8 cellular contexts compared by ENCODE assay signal in genomic region chr12:99985129-99985570, GRCh38. TPM values are rescaled to one million over a fixed set of nuclear protein-coding genes. Genes with fewer than 3 reads are reported as not detected.
A peak's percentile ranks its signal among the peaks of the same experiment; 100 is the strongest.
DNase-seq lines count a peak whose midpoint lies in the region; ATAC-seq and TF ChIP-seq lines count a peak whose summit lies in the region.

No MANE protein-coding gene starts in this region.

- peak overlapping the region; percentile 55 for H3K4me3 Mint-ChIP-seq in activated naive CD4-positive, alpha-beta T cell treated with anti-CD3 and anti-CD28 coated beads for 36 hours

- DNase-seq in activated naive CD4-positive, alpha-beta T cell treated with anti-CD3 and anti-CD28 coated beads for 36 hours: no peak
- no peak for DNase-seq in activated naive CD4-positive, alpha-beta T cell treated with anti-CD3 and anti-CD28 coated beads, Interleukin-2, amount 50 U/mL, for 72 hours (ENCODE audit: low spot score in 2 of 2)
- DNase-seq in KBM-7 (peak; percentile 43), astrocyte of the spinal cord (ENCODE audit: low read depth, low spot score) (peak; percentile 18), lower leg skin (ENCODE audit: low spot score in 2 of 2) (no peak), upper lobe of left lung (no peak), NCI-H226 (no peak), cerebellum (ENCODE audit: low spot score) (no peak)

- H3K9me3 Mint-ChIP-seq in activated naive CD4-positive, alpha-beta T cell treated with anti-CD3 and anti-CD28 coated beads for 36 hours: no peaks in the 10 kb centered on the region
- H3K9me3 Mint-ChIP-seq in activated naive CD4-positive, alpha-beta T cell treated with anti-CD3 and anti-CD28 coated beads, Interleukin-2, amount 50 U/mL, for 72 hours: no peaks in the 10 kb centered on the region

- TF ChIP-seq CTCF in astrocyte of the spinal cord (IDR thresholded peaks at IDR 0.05; ENCODE audit: low read depth, low read length): no peak
- TF ChIP-seq CTCF in lower leg skin (IDR thresholded peaks at IDR 0.05): no peak
- no peak for TF ChIP-seq CTCF in upper lobe of left lung (IDR thresholded peaks at IDR 0.05)

- no peaks in the 10 kb centered on the region for H3K27me3 ChIP-seq in upper lobe of left lung

- TF ChIP-seq EP300 in upper lobe of left lung (IDR thresholded peaks at IDR 0.05): no peak

- intact Hi-C loops in activated naive CD4-positive, alpha-beta T cell treated with anti-CD3 and anti-CD28 coated beads for 36 hours (cut with micrococcal nuclease): no loop called here
- intact Hi-C loops in lower leg skin (cut with DNase I; ENCODE audit: low total_unique reads): no loop called here

- no peaks in the 10 kb centered on the region for H3K36me3 Mint-ChIP-seq in activated naive CD4-positive, alpha-beta T cell treated with anti-CD3 and anti-CD28 coated beads for 36 hours (ENCODE audit: low read depth)
- H3K36me3 Mint-ChIP-seq in activated naive CD4-positive, alpha-beta T cell treated with anti-CD3 and anti-CD28 coated beads, Interleukin-2, amount 50 U/mL, for 72 hours: peaks cover 0 to 16% of the 10 kb centered on the region in 2 donors

- peaks cover 0 to 17% (median 7%) of the 10 kb centered on the region in 4 donors for H3K4me1 ChIP-seq in upper lobe of left lung

- ATAC-seq in activated naive CD4-positive, alpha-beta T cell treated with anti-CD3 and anti-CD28 coated beads, Interleukin-2, amount 50 U/mL, for 72 hours: no peak
- no peak for ATAC-seq in upper lobe of left lung (ENCODE audit: low FRiP score in 2 of 2)

- peaks cover 50% of the 10 kb centered on the region for H3K27me3 Mint-ChIP-seq in activated naive CD4-positive, alpha-beta T cell treated with anti-CD3 and anti-CD28 coated beads for 36 hours (ENCODE audit: low read depth)

- CTCF ChIA-PET in activated naive CD4-positive, alpha-beta T cell treated with anti-CD3 and anti-CD28 coated beads for 36 hours (lab: Charles Lee): no interaction called here

- no peaks in the 10 kb centered on the region for H3K36me3 ChIP-seq in upper lobe of left lung

- no peak for TF ChIP-seq POLR2A in lower leg skin (IDR thresholded peaks at IDR 0.05)
- TF ChIP-seq POLR2A in upper lobe of left lung (IDR thresholded peaks at IDR 0.05): no peak

- WGBS in lower leg skin, 2 donors: 2% methylated on average over 6 to 10 of the region's 10 CpGs
- WGBS in upper lobe of left lung, 2 donors: 4% methylated on average over 9 to 10 of the region's 10 CpGs

- in situ Hi-C loops in KBM-7 (cut with MboI; ENCODE audit: low pct_unique_long_range_greater_than_20kb, low sequenced_read_pairs) (no loop called here), astrocyte of the spinal cord (cut with HindIII; ENCODE audit: low sequenced_read_pairs) (no loop called here)

- H3K4me1 Mint-ChIP-seq in activated naive CD4-positive, alpha-beta T cell treated with anti-CD3 and anti-CD28 coated beads for 36 hours (ENCODE audit: low read depth): peaks cover 6% of the 10 kb centered on the region

- peak overlapping the region in 2 of 4 donors; percentile 28 to 67 for H3K27ac ChIP-seq in upper lobe of left lung

- no peaks in the 10 kb centered on the region for H3K9me3 ChIP-seq in upper lobe of left lung

- peak overlapping the region; percentile 58 for H3K4me3 ChIP-seq in astrocyte of the spinal cord (ENCODE audit: low read depth, low read length)
- H3K4me3 ChIP-seq in lower leg skin (ENCODE audit: low read depth, poor library complexity, severe bottlenecking): peak overlapping the region; percentile 30
- peak overlapping the region in 3 of 4 donors; percentile 58 to 67 (median 61) for H3K4me3 ChIP-seq in upper lobe of left lung

- no peak overlapping the region for H3K27ac Mint-ChIP-seq in activated naive CD4-positive, alpha-beta T cell treated with anti-CD3 and anti-CD28 coated beads for 36 hours
- no peak overlapping the region for H3K27ac Mint-ChIP-seq in activated naive CD4-positive, alpha-beta T cell treated with anti-CD3 and anti-CD28 coated beads, Interleukin-2, amount 50 U/mL, for 72 hours

RNA-seq across cellular contexts. Expression of gene ANKS1B, which starts 0.4 kb away (rescaled TPM):
- not detected for total RNA-seq in activated naive CD4-positive, alpha-beta T cell treated with anti-CD3 and anti-CD28 coated beads for 36 hours
- under 1 TPM in 1 of 2 donors, not detected in 1; 0.16 TPM for total RNA-seq in activated naive CD4-positive, alpha-beta T cell treated with anti-CD3 and anti-CD28 coated beads, Interleukin-2, amount 50 U/mL, for 72 hours
- 1 to 10 TPM; 1.5 to 5.5 (median 4.4) TPM for total RNA-seq in lower leg skin
- total RNA-seq in upper lobe of left lung: 10 to 100 TPM in 2 of 6 donors, 1 to 10 TPM in 4; 5.1 to 23.7 (median 7.2) TPM
- 331 TPM for total RNA-seq in cerebellum

Comparison
In these comparisons a context has a peak if more than half of its experiments do, and no peak if none do; other contexts are left out.
1. DNase-seq: peak in KBM-7 (single experiment) and astrocyte of the spinal cord (single experiment); none in activated naive CD4-positive, alpha-beta T cell treated with anti-CD3 and anti-CD28 coated beads for 36 hours (single experiment), activated naive CD4-positive, alpha-beta T cell treated with anti-CD3 and anti-CD28 coated beads, Interleukin-2, amount 50 U/mL, for 72 hours (0 of 2), lower leg skin (0 of 2), upper lobe of left lung (0 of 2), NCI-H226 (single experiment) and cerebellum (single experiment).
2. RNA of gene ANKS1B, which starts 0.4 kb away (total RNA-seq): 331 TPM in cerebellum (single experiment); 5.1 to 23.7 TPM in upper lobe of left lung, 1.5 to 5.5 TPM in lower leg skin, 0.16 TPM in activated naive CD4-positive, alpha-beta T cell treated with anti-CD3 and anti-CD28 coated beads, Interleukin-2, amount 50 U/mL, for 72 hours and not detected in activated naive CD4-positive, alpha-beta T cell treated with anti-CD3 and anti-CD28 coated beads for 36 hours; every median in the first group is over 10 times any median in the second.
3. Peak in every context shown above with its lines, with median percentiles within 50 percentile points of each other: H3K4me3 ChIP-seq.